Comparison of ENCODE assay signal across 8 cellular contexts in genomic region chr4:153153339-153153851, GRCh38. TPM values are rescaled to one million over a fixed set of nuclear protein-coding genes. Genes with fewer than 3 reads are reported as not detected.
DNase-seq lines count a peak whose midpoint lies in the region; ATAC-seq and TF ChIP-seq lines count a peak whose summit lies in the region.

No MANE protein-coding gene starts in this region.

- H3K27ac Mint-ChIP-seq in stimulated activated memory B cell treated with anti-CD40 and anti-IgM and Interleukin-4, amounts not matched to agents 10 μg/mL and 1 μg/mL and 100 μg/mL, for 72 hours = peak overlapping the region; percentile 53

- H3K27me3 Mint-ChIP-seq in stimulated activated memory B cell treated with anti-CD40 and anti-IgM and Interleukin-4, amounts not matched to agents 10 μg/mL and 1 μg/mL and 100 μg/mL, for 72 hours = peaks cover 35% of the 10 kb centered on the region

- peak; percentile 35 for TF ChIP-seq POLR2A in GM18526 (IDR thresholded peaks at IDR 0.05; ENCODE audit: extremely low read depth, insufficient read length)
- TF ChIP-seq POLR2A in erythroblast (IDR thresholded peaks at IDR 0.05; ENCODE audit: low read length) = peak; percentile 22

- DNase-seq in A673 (ENCODE audit: low spot score) (peak; percentile 88), NCI-H748 treated with DMSO at 0.1 percent for 48 hours (lab: John Stamatoyannopoulos, UW) (peak; percentile 37), activated T-cell treated with anti-CD3 and anti-CD28 coated beads for 24 hours (ENCODE audit: low read depth) (peak; percentile 51), erythroblast (lab: John Stamatoyannopoulos, UW) (peak; percentile 63 to 66)

- H3K4me1 ChIP-seq in A673 (ENCODE audit: insufficient read depth, low read length, poor library complexity, severe bottlenecking) (peaks cover 37% of the 10 kb centered on the region), muscle layer of duodenum (ENCODE audit: control insufficient read depth in 1 of 2, insufficient read depth in 2 of 2, low read length in 2 of 2) (peaks cover 5 to 18% of the 10 kb centered on the region in 2 donors)

- H3K36me3 ChIP-seq in A673 (ENCODE audit: insufficient read depth, low read length, poor library complexity, severe bottlenecking) (no peaks in the 10 kb centered on the region), muscle layer of duodenum (ENCODE audit: control insufficient read depth in 1 of 2, insufficient read depth in 2 of 2, low read length in 2 of 2) (no peaks in the 10 kb centered on the region)

- H3K9me3 ChIP-seq in A673 (ENCODE audit: low read depth, low read length, poor library complexity, severe bottlenecking) (no peaks in the 10 kb centered on the region), muscle layer of duodenum (ENCODE audit: control insufficient read depth in 1 of 2, low read length in 2 of 2) (no peaks in the 10 kb centered on the region)

- TF ChIP-seq CTCF in A673 (conservative IDR thresholded peaks at IDR 0.05; ENCODE audit: low read depth, low read length) = no peak

- H3K36me3 Mint-ChIP-seq in stimulated activated memory B cell treated with anti-CD40 and anti-IgM and Interleukin-4, amounts not matched to agents 10 μg/mL and 1 μg/mL and 100 μg/mL, for 72 hours = no peaks in the 10 kb centered on the region

- peaks cover 63% of the 10 kb centered on the region for H3K4me1 Mint-ChIP-seq in stimulated activated memory B cell treated with anti-CD40 and anti-IgM and Interleukin-4, amounts not matched to agents 10 μg/mL and 1 μg/mL and 100 μg/mL, for 72 hours

- peak; percentile 49 for ATAC-seq in HG03095 (IDR thresholded peaks at IDR 0.05; ENCODE audit: unreplicated experiment)
- peak; percentile 80 for ATAC-seq in stimulated activated memory B cell treated with anti-CD40 and anti-IgM and Interleukin-4, amounts not matched to agents 10 μg/mL and 1 μg/mL and 100 μg/mL, for 72 hours

- H3K27me3 ChIP-seq in A673 (replicated peaks; ENCODE audit: insufficient read depth, low read depth, low read length, poor library complexity) = no peaks in the 10 kb centered on the region
- no peaks in the 10 kb centered on the region for H3K27me3 ChIP-seq in muscle layer of duodenum (ENCODE audit: low read depth, low read length)

- H3K4me3 Mint-ChIP-seq in stimulated activated memory B cell treated with anti-CD40 and anti-IgM and Interleukin-4, amounts not matched to agents 10 μg/mL and 1 μg/mL and 100 μg/mL, for 72 hours = peak overlapping the region; percentile 83

- no TSS peak for BruUV-seq in A673 (replicated peaks; lab: Mats Ljungman, UMichigan)

- POLR2A ChIA-PET in A673 (lab: Charles Lee; ENCODE audit: low non-redundant PET) = no interaction called here

- H3K9me3 Mint-ChIP-seq in stimulated activated memory B cell treated with anti-CD40 and anti-IgM and Interleukin-4, amounts not matched to agents 10 μg/mL and 1 μg/mL and 100 μg/mL, for 72 hours = no peaks in the 10 kb centered on the region

- peak overlapping the region; percentile 58 for H3K4me3 ChIP-seq in A673 (ENCODE audit: low read depth, low read length, poor library complexity, severe bottlenecking)
- H3K4me3 ChIP-seq in muscle layer of duodenum (ENCODE audit: low read depth in 1 of 2, low read length in 2 of 2) = peak overlapping the region; percentile 68 to 96

- H3K27ac ChIP-seq in A673 (ENCODE audit: low read depth, low read length, poor library complexity, severe bottlenecking) = peak overlapping the region; percentile 69
- H3K27ac ChIP-seq in muscle layer of duodenum (ENCODE audit: low read length) = no peak overlapping the region

- intact Hi-C loops in A673 (cut with micrococcal nuclease; ENCODE audit: unreplicated experiment) = loop anchor here (5.0 kb wide), 2 partner anchors 49 to 79 kb away; partner anchors contain the start of gene TRIM2

- CTCF ChIA-PET in A673 (lab: Charles Lee) = interaction anchor here (0.7 to 1.5 kb wide), 2 partner anchors 10 to 74 kb away, joined by 4 to 7 read pairs; no protein-coding TSS in a partner anchor

RNA-seq across cellular contexts. Expression of gene TRIM2, which starts 50.8 kb away (rescaled TPM):
- 93.2 and 107 TPM in 2 replicates for total RNA-seq in A673 (2021)

Comparison
In these comparisons a context has a peak if more than half of its experiments do, and no peak if none do; other contexts are left out.
1. DNase-seq: peak in every context shown above with its lines; median percentile 88 in A673; 64 in erythroblast; 51 in activated T-cell treated with anti-CD3 and anti-CD28 coated beads for 24 hours; 37 in NCI-H748 treated with DMSO at 0.1 percent for 48 hours.